18 cellular contexts compared by ENCODE assay signal in genomic region chr18:63234432-63234831, GRCh38.
A peak's percentile ranks its signal among the peaks of the same experiment; 100 is the strongest.
DNase-seq lines count a peak whose midpoint lies in the region; ATAC-seq and TF ChIP-seq lines count a peak whose summit lies in the region.
"Had no signal": no experiment of that assay in that cellular context is flagged by ENCODE, and none has a peak within 500 bp of the region (broad histone marks: within the 10 kb centered on the region; RNA-seq: fewer than 3 reads in every experiment).

No MANE protein-coding gene starts in this region.

- H3K4me3 Mint-ChIP-seq in CD14-positive monocyte (peak overlapping the region in 1 of 2 donors; percentile 34), naive B cell (peak overlapping the region in 5 of 8 donors; percentile 5 to 68 (median 22))
- H3K4me3 Mint-ChIP-seq in CD8-positive, alpha-beta T cell, result peak overlapping the region; percentile 15
- peak overlapping the region; percentile 82 for H3K4me3 Mint-ChIP-seq in activated T-helper 17 cell treated with anti-CD3 and anti-CD28 coated beads, Interleukin-2, amount 50 U/mL, for 72 hours

- H3K9me3 ChIP-seq in CD8-positive, alpha-beta T cell (ENCODE audit: low read length), result no peaks in the 10 kb centered on the region
- no peaks in the 10 kb centered on the region for H3K9me3 ChIP-seq in prostate gland
- H3K9me3 ChIP-seq: pancreas had no signal

- H3K4me1 Mint-ChIP-seq in CD14-positive monocyte (peaks cover 52% of the 10 kb centered on the region), naive B cell (peaks cover 37 to 68% (median 52%) of the 10 kb centered on the region in 3 donors)
- peaks cover 73% of the 10 kb centered on the region for H3K4me1 Mint-ChIP-seq in CD8-positive, alpha-beta T cell (ENCODE audit: low read depth)
- peaks cover 69% of the 10 kb centered on the region for H3K4me1 Mint-ChIP-seq in activated T-helper 17 cell treated with anti-CD3 and anti-CD28 coated beads, Interleukin-2, amount 50 U/mL, for 72 hours

- H3K27ac ChIP-seq in CD8-positive, alpha-beta T cell (ENCODE audit: low read depth, low read length), result no peak overlapping the region
- H3K27ac ChIP-seq in prostate gland, result no peak overlapping the region
- H3K27ac ChIP-seq: HL-60, pancreas, VCaP had no signal

- CTCF ChIA-PET in CD8-positive, alpha-beta T cell (lab: Charles Lee), result interaction anchor here (1.1 to 1.7 kb wide), 3 partner anchors 29 to 83 kb away, joined by 3 to 4 read pairs (median 4); no protein-coding TSS in a partner anchor

- peaks cover 0 to 3% (median 0%) of the 10 kb centered on the region in 3 donors for H3K27me3 Mint-ChIP-seq in CD14-positive monocyte (ENCODE audit: low read depth in 3 of 3)
- no peaks in the 10 kb centered on the region for H3K27me3 Mint-ChIP-seq in CD8-positive, alpha-beta T cell (ENCODE audit: low read depth)
- no peaks in the 10 kb centered on the region for H3K27me3 Mint-ChIP-seq in activated T-helper 17 cell treated with anti-CD3 and anti-CD28 coated beads, Interleukin-2, amount 50 U/mL, for 72 hours
- H3K27me3 Mint-ChIP-seq in naive B cell, result no peaks in the 10 kb centered on the region

- ATAC-seq in CD8-positive, alpha-beta T cell, result no peak
- peak; percentile 68 for ATAC-seq in activated T-helper 17 cell treated with anti-CD3 and anti-CD28 coated beads, Interleukin-2, amount 50 U/mL, for 72 hours (replicated peaks)
- ATAC-seq in naive B cell (ENCODE audit: low read depth in 2 of 2) (no peak), HG03571 (IDR thresholded peaks at IDR 0.05; ENCODE audit: unreplicated experiment) (no peak)
- ATAC-seq: pancreas had no signal

- H3K27ac Mint-ChIP-seq in CD14-positive monocyte, result peak overlapping the region in 6 of 7 donors; percentile 33 to 99 (median 44)
- H3K27ac Mint-ChIP-seq in CD8-positive, alpha-beta T cell, result peak overlapping the region; percentile 81
- peak overlapping the region; percentile 83 for H3K27ac Mint-ChIP-seq in activated T-helper 17 cell treated with anti-CD3 and anti-CD28 coated beads, Interleukin-2, amount 50 U/mL, for 72 hours
- peak overlapping the region in 3 of 6 donors; percentile 67 to 82 (median 67) for H3K27ac Mint-ChIP-seq in naive B cell

- intact Hi-C loops in CD14-positive monocyte (cut with micrococcal nuclease), result no loop called here
- intact Hi-C loops in CD8-positive, alpha-beta T cell (cut with DNase I, micrococcal nuclease), result loop anchor here in 1 of 2 experiments (5.0 kb wide), 1 partner anchor 83 kb away; the partner anchor contains the start of gene BCL2
- intact Hi-C loops in prostate gland (cut with DNase I), result no loop called here

- H3K9me3 Mint-ChIP-seq in CD14-positive monocyte (no peaks in the 10 kb centered on the region), naive B cell (peaks cover 0 to 7% (median 0%) of the 10 kb centered on the region in 7 donors)
- H3K9me3 Mint-ChIP-seq in CD8-positive, alpha-beta T cell, result peaks cover 4% of the 10 kb centered on the region
- no peaks in the 10 kb centered on the region for H3K9me3 Mint-ChIP-seq in activated T-helper 17 cell treated with anti-CD3 and anti-CD28 coated beads, Interleukin-2, amount 50 U/mL, for 72 hours

- H3K27me3 ChIP-seq in CD8-positive, alpha-beta T cell (ENCODE audit: insufficient read depth, low read length), result no peaks in the 10 kb centered on the region
- H3K27me3 ChIP-seq in prostate gland (replicated peaks; ENCODE audit: insufficient read depth), result no peaks in the 10 kb centered on the region
- H3K27me3 ChIP-seq: pancreas had no signal

- TF ChIP-seq CTCF in CD14-positive monocyte (IDR thresholded peaks at IDR 0.05), result no peak
- TF ChIP-seq CTCF in CD8-positive, alpha-beta T cell (IDR thresholded peaks at IDR 0.05), result no peak
- TF ChIP-seq CTCF in prostate gland (IDR thresholded peaks at IDR 0.05), result no peak

- H3K36me3 ChIP-seq in CD8-positive, alpha-beta T cell (ENCODE audit: insufficient read depth, low read length), result peaks cover 2% of the 10 kb centered on the region
- no peaks in the 10 kb centered on the region for H3K36me3 ChIP-seq in prostate gland
- H3K36me3 ChIP-seq: pancreas had no signal

- WGBS in prostate gland, result 90% methylated on average over 5 of the region's 5 CpGs

- no peaks in the 10 kb centered on the region for H3K36me3 Mint-ChIP-seq in CD14-positive monocyte
- H3K36me3 Mint-ChIP-seq in CD8-positive, alpha-beta T cell, result peaks cover 25% of the 10 kb centered on the region
- H3K36me3 Mint-ChIP-seq in activated T-helper 17 cell treated with anti-CD3 and anti-CD28 coated beads, Interleukin-2, amount 50 U/mL, for 72 hours (ENCODE audit: low read depth), result peaks cover 92% of the 10 kb centered on the region
- H3K36me3 Mint-ChIP-seq in naive B cell, result peaks cover 8 to 40% of the 10 kb centered on the region in 2 donors

- POLR2A ChIA-PET in CD8-positive, alpha-beta T cell (lab: Charles Lee), result interaction anchor here (2.1 kb wide), 1 partner anchor 10 kb away, joined by 5 read pairs; no protein-coding TSS in a partner anchor

- DNase-seq in CD14-positive monocyte (ENCODE audit: low spot score), result no peak
- DNase-seq in CD8-positive, alpha-beta T cell, result no peak
- DNase-seq in naive B cell, result no peak
- no peak for DNase-seq in DMS114 treated with DMSO at 0.1 percent for 48 hours (lab: John Stamatoyannopoulos, UW; ENCODE audit: unreplicated experiment)
- DNase-seq in prostate gland (ENCODE audit: low spot score), result no peak
- DNase-seq: caudate nucleus; effector CD8-positive, alpha-beta T cell; HCEC 1CT; IMR-90; NCI-H2029 treated with DMSO at 0.1 percent for 48 hours; pancreas; stimulated activated CD4-positive, alpha-beta T cell treated with anti-CD3 and anti-CD28 coated beads, Interleukin-2, amount 100 ng/mL, for 24 hours; substantia nigra; SW 1271 had no signal

- peaks cover 55% of the 10 kb centered on the region for H3K4me1 ChIP-seq in CD8-positive, alpha-beta T cell (ENCODE audit: insufficient read depth, low read length)
- H3K4me1 ChIP-seq in prostate gland (replicated peaks), result no peaks in the 10 kb centered on the region

- TF ChIP-seq POLR2A in prostate gland (IDR thresholded peaks at IDR 0.05), result no peak

- H3K4me3 ChIP-seq in CD8-positive, alpha-beta T cell (ENCODE audit: low read depth, low read length), result no peak overlapping the region
- no peak overlapping the region for H3K4me3 ChIP-seq in prostate gland
- H3K4me3 ChIP-seq: pancreas had no signal
